13 cellular contexts compared by ENCODE assay signal in genomic region chr3:137165117-137165806, GRCh38.
DNase-seq lines count a peak whose midpoint lies in the region; ATAC-seq, FAIRE-seq and TF ChIP-seq lines count a peak whose summit lies in the region.
"Had no signal": no experiment of that assay in that cellular context is flagged by ENCODE, and none has a peak within 500 bp of the region (broad histone marks: within the 10 kb centered on the region; RNA-seq: fewer than 3 reads in every experiment).

No MANE protein-coding gene starts in this region.

- ATAC-seq in A549 (no peak), foreskin keratinocyte (peak; percentile 100), HG03139 (IDR thresholded peaks at IDR 0.05; ENCODE audit: unreplicated experiment) (no peak)
- ATAC-seq: activated naive CD8-positive, alpha-beta T cell treated with anti-CD3 and anti-CD28 coated beads, Interleukin-2, amount 50 U/mL, for 24 hours had no signal

- H3K4me3 ChIP-seq in A549 (no peak overlapping the region), SJCRH30 (no peak overlapping the region)
- H3K4me3 ChIP-seq: ovary had no signal

- TF ChIP-seq CTCF in A549 (IDR thresholded peaks at IDR 0.05) (no peak), foreskin keratinocyte (conservative IDR thresholded peaks at IDR 0.05) (no peak)

- TF ChIP-seq RAD21 in A549 (conservative IDR thresholded peaks at IDR 0.05 in 1 of 2, IDR thresholded peaks at IDR 0.05 in 1 of 2): no peak

- no peak overlapping the region for H3K4me2 ChIP-seq in A549

- H3K27ac ChIP-seq in A549 (no peak overlapping the region), SJCRH30 (peak overlapping the region; percentile 14; the same call in 1 of the 2 replicates), foreskin keratinocyte (no peak overlapping the region)

- POLR2A ChIA-PET in A549 (lab: Yijun Ruan, JAX): no interaction called here

- TF ChIP-seq EP300 in A549 (IDR thresholded peaks at IDR 0.05): no peak

- TF ChIP-seq POLR2A in A549 (IDR thresholded peaks at IDR 0.05; ENCODE audit: low read length) (no peak), H54 (IDR thresholded peaks at IDR 0.05; ENCODE audit: low read depth, low read length) (no peak)

- DNase-seq in A549 (ENCODE audit: low read depth in 1 of 2, low spot score in 1 of 2): peak in 1 of 2 experiments; percentile 1
- peak; percentile 33 for DNase-seq in H54 (ENCODE audit: insufficient read length, low spot score)
- DNase-seq in SJCRH30: peak; percentile 67 to 79
- peak; percentile 61 to 83 for DNase-seq in foreskin keratinocyte
- no peak for DNase-seq in SHP77 (lab: John Stamatoyannopoulos, UW)
- no peak for DNase-seq in CD1c-positive myeloid dendritic cell (ENCODE audit: extremely low spot score)
- DNase-seq in cerebellum (ENCODE audit: low spot score): no peak
- DNase-seq: activated naive CD8-positive, alpha-beta T cell treated with anti-CD3 and anti-CD28 coated beads, Interleukin-2, amount 50 U/mL, for 24 hours; AML-193; hippocampal formation; NCI-H1092; ovary had no signal

- WGBS in A549 (ENCODE audit: missing lambda C conversion rate): 34% methylated on average over 4 of the region's 7 CpGs

- H3K36me3 ChIP-seq in SJCRH30: no peaks in the 10 kb centered on the region
- H3K36me3 ChIP-seq: ovary had no signal

- H3K9me3 ChIP-seq in A549 (no peaks in the 10 kb centered on the region), SJCRH30 (replicated peaks) (no peaks in the 10 kb centered on the region)
- H3K9me3 ChIP-seq: ovary had no signal

- H3K4me1 ChIP-seq in A549 (no peaks in the 10 kb centered on the region), SJCRH30 (peaks cover 32% of the 10 kb centered on the region), foreskin keratinocyte (no peaks in the 10 kb centered on the region)

- H3K27me3 ChIP-seq in SJCRH30: no peaks in the 10 kb centered on the region
- no peaks in the 10 kb centered on the region for H3K27me3 ChIP-seq in foreskin keratinocyte
- H3K27me3 ChIP-seq: ovary had no signal

- FAIRE-seq in A549 (lab: Jason Lieb, UNC): no peak
- FAIRE-seq in H54 (lab: Jason Lieb, UNC): peak; percentile 78

- CTCF ChIA-PET in A549 (lab: Yijun Ruan, JAX): no interaction called here

TF ChIP-seq in A549, 52 proteins besides CTCF, POLR2A, EP300 and RAD21:
- TF ChIP-seq FOSL2 (IDR thresholded peaks at IDR 0.05): no peak
- peak; percentile 39; the same call in 1 of the 2 replicates for TF ChIP-seq FOSL2 (CRISPR knock-in tag; IDR thresholded peaks at IDR 0.05)
- no peak for TF ChIP-seq CBX8 (IDR thresholded peaks at IDR 0.05)

Comparison
In these comparisons a context has a peak if more than half of its experiments do, and no peak if none do; other contexts are left out.
1. DNase-seq: peak in H54 (single experiment), SJCRH30 (2 of 2) and foreskin keratinocyte (2 of 2); none in SHP77 (0 of 2), CD1c-positive myeloid dendritic cell (single experiment) and cerebellum (single experiment).